ENCODE assay signal across 12 cellular contexts in genomic region chr1:67733741-67734690, GRCh38. TPM values are rescaled to one million over a fixed set of nuclear protein-coding genes. Genes with fewer than 3 reads are reported as not detected.
DNase-seq lines count a peak whose midpoint lies in the region; ATAC-seq and TF ChIP-seq lines count a peak whose summit lies in the region.
"Had no signal": no experiment of that assay in that cellular context is flagged by ENCODE, and none has a peak within 500 bp of the region (broad histone marks: within the 10 kb centered on the region; RNA-seq: fewer than 3 reads in every experiment).

No MANE protein-coding gene starts in this region.

- H3K9me3 ChIP-seq in T-helper 17 cell (ENCODE audit: control insufficient read depth, low read length, poor library complexity, severe bottlenecking) (no peaks in the 10 kb centered on the region), thymus (ENCODE audit: control insufficient read depth) (no peaks in the 10 kb centered on the region)

- DNase-seq in HFFc6 (no peak), T-helper 17 cell (no peak), left lobe of liver (ENCODE audit: low spot score) (no peak), NCI-H2227 (lab: John Stamatoyannopoulos, UW; ENCODE audit: unreplicated experiment) (no peak), iPS-NIHi11 (ENCODE audit: low spot score) (no peak)
- DNase-seq in stimulated activated naive CD8-positive, alpha-beta T cell treated with anti-CD3 and anti-CD28 coated beads, Interleukin-15, amount 100 ng/mL, for 72 hours, result no peak
- DNase-seq: activated CD8-positive, alpha-beta memory T cell treated with anti-CD3 and anti-CD28 coated beads for 24 hours; cortex of kidney; NCI-H2171; retina had no signal

- peaks cover 15% of the 10 kb centered on the region for H3K36me3 Mint-ChIP-seq in HFFc6 (ENCODE audit: low read depth)
- no peaks in the 10 kb centered on the region for H3K36me3 Mint-ChIP-seq in T-helper 17 cell (ENCODE audit: low read depth)
- H3K36me3 Mint-ChIP-seq: activated naive CD8-positive, alpha-beta T cell had no signal

- H3K27me3 Mint-ChIP-seq in HFFc6 (ENCODE audit: insufficient read depth) (peaks cover 6% of the 10 kb centered on the region), T-helper 17 cell (peaks cover 12% of the 10 kb centered on the region)
- no peaks in the 10 kb centered on the region for H3K27me3 Mint-ChIP-seq in stimulated activated naive CD8-positive, alpha-beta T cell treated with anti-CD3 and anti-CD28 coated beads, Interleukin-15, amount 100 ng/mL, for 72 hours
- H3K27me3 Mint-ChIP-seq: activated naive CD8-positive, alpha-beta T cell had no signal

- 45% methylated on average over 7 of the region's 7 CpGs for WGBS in thymus

- H3K4me1 Mint-ChIP-seq in HFFc6 (ENCODE audit: low read depth), result peaks cover 86% of the 10 kb centered on the region
- H3K4me1 Mint-ChIP-seq in T-helper 17 cell, result peaks cover 15% of the 10 kb centered on the region
- peaks cover 26% of the 10 kb centered on the region for H3K4me1 Mint-ChIP-seq in stimulated activated naive CD8-positive, alpha-beta T cell treated with anti-CD3 and anti-CD28 coated beads, Interleukin-15, amount 100 ng/mL, for 72 hours

- H3K27ac Mint-ChIP-seq in HFFc6 (peak overlapping the region; percentile 22; the same call in 1 of the 2 replicates), T-helper 17 cell (peak overlapping the region; percentile 39)
- H3K27ac Mint-ChIP-seq in stimulated activated naive CD8-positive, alpha-beta T cell treated with anti-CD3 and anti-CD28 coated beads, Interleukin-15, amount 100 ng/mL, for 72 hours, result no peak overlapping the region
- H3K27ac Mint-ChIP-seq: activated naive CD8-positive, alpha-beta T cell had no signal

- H3K4me3 ChIP-seq in thymus (ENCODE audit: low read length), result no peak overlapping the region

- H3K4me1 ChIP-seq in thymus (ENCODE audit: control insufficient read depth, insufficient read depth, low read length), result peaks cover 23% of the 10 kb centered on the region

- ATAC-seq in T-helper 17 cell (no peak), left lobe of liver (peak; percentile 37)
- no peak for ATAC-seq in stimulated activated naive CD8-positive, alpha-beta T cell treated with anti-CD3 and anti-CD28 coated beads, Interleukin-15, amount 100 ng/mL, for 72 hours

- TF ChIP-seq CTCF in HFFc6 (IDR thresholded peaks at IDR 0.05), result no peak

- H3K4me3 Mint-ChIP-seq in HFFc6, result no peak overlapping the region
- no peak overlapping the region for H3K4me3 Mint-ChIP-seq in T-helper 17 cell
- H3K4me3 Mint-ChIP-seq in stimulated activated naive CD8-positive, alpha-beta T cell treated with anti-CD3 and anti-CD28 coated beads, Interleukin-15, amount 100 ng/mL, for 72 hours, result no peak overlapping the region
- H3K4me3 Mint-ChIP-seq: activated naive CD8-positive, alpha-beta T cell had no signal

- no peaks in the 10 kb centered on the region for H3K36me3 ChIP-seq in thymus (ENCODE audit: control insufficient read depth, insufficient read depth)

- H3K27ac ChIP-seq in thymus (ENCODE audit: low read depth), result peak overlapping the region; percentile 72

- H3K27me3 ChIP-seq in thymus (ENCODE audit: control insufficient read depth, insufficient read depth), result no peaks in the 10 kb centered on the region

- H3K9me3 Mint-ChIP-seq in HFFc6, result no peaks in the 10 kb centered on the region
- no peaks in the 10 kb centered on the region for H3K9me3 Mint-ChIP-seq in stimulated activated naive CD8-positive, alpha-beta T cell treated with anti-CD3 and anti-CD28 coated beads, Interleukin-15, amount 100 ng/mL, for 72 hours

RNA-seq across cellular contexts. Expression of gene GADD45A, which starts 49.0 kb away (rescaled TPM):
- total RNA-seq in HFFc6 (2021; fragmentation: NEBNext Ultra II Directional; extraction: Animal tissue kit (Norgen Biotek cat#: 25700)), result 10 to 100 TPM; 80.3 to 93.2 (median 83.8) TPM
- 10 to 100 TPM; 25.4 to 65.6 TPM for total RNA-seq in T-helper 17 cell
- total RNA-seq in left lobe of liver, result 58.6 TPM
- 182 TPM for polyA plus RNA-seq in thymus

Comparison
In these comparisons a context has a peak if more than half of its experiments do, and no peak if none do; other contexts are left out.
1. H3K27ac Mint-ChIP-seq: peak in HFFc6 (single experiment) and T-helper 17 cell (single experiment); none in stimulated activated naive CD8-positive, alpha-beta T cell treated with anti-CD3 and anti-CD28 coated beads, Interleukin-15, amount 100 ng/mL, for 72 hours (0 of 2).